ENCODE assay signal across 1 cellular context in genomic region chr1:31615939-31616338, GRCh38.
TF ChIP-seq lines count a peak whose summit lies in the region.

No MANE protein-coding gene starts in this region.

TF ChIP-seq in K562, 482 proteins besides CTCF, POLR2A, EP300 and RAD21:
- TF ChIP-seq MCM7 (IDR thresholded peaks at IDR 0.05) (0 out of 4 replicates have a peak, but pooled peaks of 1 of the 2 experiments have one; percentile 25), ZNF699 (CRISPR knock-in tag; IDR thresholded peaks at IDR 0.05; ENCODE audit: insufficient replicate concordance) (no peak), RERE (CRISPR knock-in tag; IDR thresholded peaks at IDR 0.05; ENCODE audit: borderline replicate concordance) (no peak), ZBTB26 (CRISPR knock-in tag; IDR thresholded peaks at IDR 0.05) (0 out of 2 replicates have a peak, but pooled peaks have one; percentile 44), ATF7 (IDR thresholded peaks at IDR 0.05) (no peak), MTA3 (IDR thresholded peaks at IDR 0.05; ENCODE audit: borderline replicate concordance) (no peak), YY1 (IDR thresholded peaks at IDR 0.05; ENCODE audit: borderline replicate concordance in 1 of 3, control insufficient read depth in 1 of 3, extremely low read depth in 1 of 3, insufficient read depth in 3 of 3, insufficient read length in 1 of 3, insufficient replicate concordance in 2 of 3, low read depth in 1 of 3, low read length in 2 of 3) (no peak), ETS1 (conservative IDR thresholded peaks at IDR 0.05; ENCODE audit: control insufficient read depth, low read depth, low read length) (no peak), TCFL5 (CRISPR knock-in tag; conservative IDR thresholded peaks at IDR 0.05) (no peak), ZKSCAN3 (CRISPR knock-in tag; IDR thresholded peaks at IDR 0.05) (no peak), ZNF23 (CRISPR knock-in tag; IDR thresholded peaks at IDR 0.05) (no peak), THRA (IDR thresholded peaks at IDR 0.05) (no peak), MAFF (IDR thresholded peaks at IDR 0.05; ENCODE audit: low read length) (no peak), U2AF1 (optimal IDR thresholded peaks at IDR 0.05; ENCODE audit: low read depth, low read length) (no peak), KDM5B (IDR thresholded peaks at IDR 0.05; ENCODE audit: insufficient replicate concordance, low read depth, low read length) (no peak), SAFB2 (IDR thresholded peaks at IDR 0.05; ENCODE audit: borderline replicate concordance, low read depth, low read length, severe bottlenecking) (no peak), EGR1 (conservative IDR thresholded peaks at IDR 0.05) (peak; percentile 31; the same call in 1 of the 2 replicates), MBD1 (CRISPR knock-in tag; IDR thresholded peaks at IDR 0.05) (no peak), MAZ (CRISPR knock-in tag; conservative IDR thresholded peaks at IDR 0.05 in 1 of 2, IDR thresholded peaks at IDR 0.05 in 1 of 2) (no peak), HNRNPH1 (optimal IDR thresholded peaks at IDR 0.05; ENCODE audit: low read depth, low read length) (no peak), POLR2G (IDR thresholded peaks at IDR 0.05; ENCODE audit: low read depth, low read length) (no peak), FOXK2 (conservative IDR thresholded peaks at IDR 0.05 in 1 of 2, IDR thresholded peaks at IDR 0.05 in 1 of 2; ENCODE audit: low read depth in 2 of 2) (no peak), DEAF1 (CRISPR knock-in tag; IDR thresholded peaks at IDR 0.05) (no peak), ZEB2 (IDR thresholded peaks at IDR 0.05) (no peak)
